ENCODE assay signal across 1 cellular context in the genomic region with DNA sequence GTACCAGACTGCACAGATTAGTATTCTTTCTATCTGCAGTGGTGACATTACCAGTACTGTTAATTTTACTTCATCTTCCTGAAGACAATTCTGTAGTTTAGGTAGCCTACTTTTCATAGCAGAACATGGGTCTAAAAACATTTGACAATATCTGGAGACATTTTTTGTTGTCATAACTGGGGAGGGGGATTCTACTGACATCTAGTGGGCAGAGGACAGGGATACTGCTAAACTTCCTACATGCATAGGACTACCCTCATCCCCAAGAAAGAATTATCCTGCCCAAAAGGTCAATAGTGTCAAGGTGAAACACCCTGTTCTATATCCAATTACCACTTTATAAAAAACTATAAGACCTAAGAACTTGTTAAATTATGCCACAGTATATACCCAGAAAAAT.
TF ChIP-seq lines count a peak whose summit lies in the region.

No MANE protein-coding gene starts in this region.

TF ChIP-seq in Ishikawa, 13 proteins besides CTCF, POLR2A, EP300 and RAD21 (continued from another document):
- TF ChIP-seq NFIC (IDR thresholded peaks at IDR 0.05) (no peak), TEAD4 (IDR thresholded peaks at IDR 0.05) (no peak), CREB1 (IDR thresholded peaks at IDR 0.05; ENCODE audit: low read depth) (no peak), TAF1 (IDR thresholded peaks at IDR 0.05; ENCODE audit: low read depth) (no peak), YY1 (IDR thresholded peaks at IDR 0.05; ENCODE audit: low read depth) (no peak)
